In genomic region chrY:8121826-8122225, GRCh38 we compare ENCODE assay signal across 24 cellular contexts.
"Had no signal": no experiment of that assay in that cellular context is flagged by ENCODE, and none has a peak within 500 bp of the region (broad histone marks: within the 10 kb centered on the region; RNA-seq: fewer than 3 reads in every experiment).

No MANE protein-coding gene starts in this region.

- H3K9me3 ChIP-seq: gastrocnemius medialis, heart left ventricle, right lobe of liver, testis, vagina had no signal

- H3K4me3 ChIP-seq: gastrocnemius medialis, heart left ventricle, right lobe of liver, smooth muscle cell, testis, vagina had no signal

- H2AFZ ChIP-seq: parathyroid adenoma had no signal

- H3K4me1 ChIP-seq: gastrocnemius medialis, heart left ventricle, parathyroid adenoma, right lobe of liver, testis, vagina had no signal

- H3K4me2 ChIP-seq: smooth muscle cell had no signal

- H3K9ac ChIP-seq: parathyroid adenoma had no signal

- ATAC-seq: activated CD4-positive, CD25-positive, alpha-beta regulatory T cell treated with anti-CD3 and anti-CD28 coated beads, Interleukin-2, amount 50 U/mL, for 24 hours; esophagus mucosa; gastrocnemius medialis; heart left ventricle; left colon; right lobe of liver had no signal

- H3K27me3 ChIP-seq: gastrocnemius medialis, heart left ventricle, right lobe of liver, testis, vagina had no signal

- DNase-seq: activated CD4-positive, alpha-beta memory T cell treated with anti-CD3 and anti-CD28 coated beads, Interleukin-2, amount 10 ng/mL, durations not matched to agents 7 days and 5 days; activated CD4-positive, alpha-beta T cell treated with anti-CD3 and anti-CD28 coated beads, Interleukin-2, amount 10 ng/mL, durations not matched to agents 24 days and 14 days; activated effector memory CD4-positive, alpha-beta T cell treated with anti-CD3 and anti-CD28 coated beads, Interleukin-2, amount 50 U/mL, for 16 hours; activated naive CD4-positive, alpha-beta T cell treated with anti-CD3 and anti-CD28 coated beads, Interleukin-2, amount 10 ng/mL, durations not matched to agents 7 days and 5 days; activated T-cell treated with anti-CD3 and anti-CD28 coated beads for 4 hours; aorta; caudate nucleus; dermis blood vessel endothelial cell; effector CD8-positive, alpha-beta T cell; gastrocnemius medialis; heart left ventricle; left colon; nucleus accumbens; right lobe of liver; stimulated activated CD4-positive, alpha-beta T cell treated with anti-CD3 and anti-CD28 coated beads, Interleukin-4, amount 100 ng/mL, for 1 hour; stimulated activated naive CD4-positive, alpha-beta T cell; testis; trophoblast cell had no signal

- H3K79me2 ChIP-seq: parathyroid adenoma had no signal

- H3K36me3 ChIP-seq: gastrocnemius medialis, heart left ventricle, right lobe of liver, vagina had no signal

- H3K27ac ChIP-seq: gastrocnemius medialis, heart left ventricle, parathyroid adenoma, right lobe of liver, testis, vagina, VCaP had no signal
